In the genomic region with DNA sequence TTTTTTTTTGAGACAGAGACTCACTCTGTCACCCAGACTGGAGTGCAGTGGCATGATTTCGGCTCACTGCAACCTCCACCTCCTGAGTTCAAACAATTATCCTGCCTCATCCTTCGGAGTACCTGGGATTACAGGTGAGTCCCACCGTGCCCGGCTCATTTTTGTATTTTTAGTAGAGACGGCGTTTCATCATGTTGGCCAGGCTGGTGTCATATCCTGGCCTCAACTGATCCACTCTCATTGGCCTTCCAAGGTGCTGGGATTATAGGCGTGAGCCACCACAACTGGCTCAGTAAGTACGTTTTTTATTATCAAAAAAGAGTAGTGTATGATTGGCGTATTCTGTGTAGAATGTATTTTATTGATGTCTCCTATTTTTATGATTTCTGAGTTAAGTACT, we compare ENCODE assay signal across 2 cellular contexts. TPM values are rescaled to one million over a fixed set of nuclear protein-coding genes. Genes with fewer than 3 reads are reported as not detected.
"Had no signal": no experiment of that assay in that cellular context is flagged by ENCODE, and none has a peak within 500 bp of the region (broad histone marks: within the 10 kb centered on the region; RNA-seq: fewer than 3 reads in every experiment).

No MANE protein-coding gene starts in this region.

RNA-seq across cellular contexts. Expression of a gene that starts 48.7 kb away (rescaled TPM):
- total RNA-seq: occipital lobe had no signal
- polyA plus RNA-seq: naive thymus-derived CD4-positive, alpha-beta T cell had no signal
